Comparison of ENCODE assay signal across 14 cellular contexts in genomic region chr13:45178349-45179142, GRCh38. TPM values are rescaled to one million over a fixed set of nuclear protein-coding genes. Genes with fewer than 3 reads are reported as not detected.
DNase-seq lines count a peak whose midpoint lies in the region; ATAC-seq and TF ChIP-seq lines count a peak whose summit lies in the region.
"Had no signal": no experiment of that assay in that cellular context is flagged by ENCODE, and none has a peak within 500 bp of the region (broad histone marks: within the 10 kb centered on the region; RNA-seq: fewer than 3 reads in every experiment).

No MANE protein-coding gene starts in this region.

- no peak overlapping the region for H3K27ac ChIP-seq in CD4-positive, CD25-positive, alpha-beta regulatory T cell (ENCODE audit: insufficient read depth, low read length, poor library complexity, severe bottlenecking)
- peak overlapping the region; percentile 52; the same call in 1 of the 2 replicates for H3K27ac ChIP-seq in IMR-90 (ENCODE audit: insufficient read depth, low read length)
- H3K27ac ChIP-seq in brain microvascular endothelial cell = peak overlapping the region; percentile 67
- H3K27ac ChIP-seq: coronary artery, skin epidermis had no signal

- ATAC-seq in CD4-positive, CD25-positive, alpha-beta regulatory T cell (ENCODE audit: low read depth in 2 of 2) = no peak
- ATAC-seq in IMR-90 (ENCODE audit: low read depth) (peak; percentile 93), mucosa of descending colon (peak; percentile 52), HG02610 (IDR thresholded peaks at IDR 0.05; ENCODE audit: unreplicated experiment) (no peak), HG03521 (IDR thresholded peaks at IDR 0.05; ENCODE audit: unreplicated experiment) (no peak)

- peaks cover 0 to 1% (median 0%) of the 10 kb centered on the region in 7 donors for H3K9me3 Mint-ChIP-seq in CD4-positive, CD25-positive, alpha-beta regulatory T cell

- no peaks in the 10 kb centered on the region for H3K9me3 ChIP-seq in CD4-positive, CD25-positive, alpha-beta regulatory T cell (ENCODE audit: control insufficient read depth in 2 of 2, low read length in 2 of 2)
- H3K9me3 ChIP-seq in IMR-90 (ENCODE audit: control insufficient read depth, insufficient read depth, low read length) = no peaks in the 10 kb centered on the region
- H3K9me3 ChIP-seq in mucosa of descending colon = no peaks in the 10 kb centered on the region

- no peaks in the 10 kb centered on the region for H3K27me3 Mint-ChIP-seq in CD4-positive, CD25-positive, alpha-beta regulatory T cell

- H3K27ac Mint-ChIP-seq in CD4-positive, CD25-positive, alpha-beta regulatory T cell = peak overlapping the region in 2 of 3 donors; percentile 31 to 33

- dilution Hi-C loops in IMR-90 (cut with HindIII; ENCODE audit: low sequenced_read_pairs, unreplicated experiment) = no loop called here

- H3K4me1 ChIP-seq in CD4-positive, CD25-positive, alpha-beta regulatory T cell (ENCODE audit: control insufficient read depth, insufficient read depth, low read length, poor library complexity, severe bottlenecking) = no peaks in the 10 kb centered on the region
- H3K4me1 ChIP-seq in IMR-90 (ENCODE audit: control insufficient read depth, insufficient read depth, low read length) (peaks cover 6% of the 10 kb centered on the region), mucosa of descending colon (ENCODE audit: low read depth) (no peaks in the 10 kb centered on the region)

- CTCF ChIA-PET in IMR-90 (lab: Yijun Ruan, JAX) = no interaction called here

- H3K18ac ChIP-seq in IMR-90 (ENCODE audit: low read depth, low read length) = peak overlapping the region; percentile 34

- peak overlapping the region; percentile 60 for H2AK5ac ChIP-seq in IMR-90 (ENCODE audit: low read depth, low read length)

- H3K27me3 ChIP-seq in CD4-positive, CD25-positive, alpha-beta regulatory T cell (ENCODE audit: control insufficient read depth, insufficient read depth, low read length) = no peaks in the 10 kb centered on the region
- no peaks in the 10 kb centered on the region for H3K27me3 ChIP-seq in IMR-90 (ENCODE audit: control insufficient read depth, insufficient read depth, low read length)
- H3K27me3 ChIP-seq in brain microvascular endothelial cell (replicated peaks) = no peaks in the 10 kb centered on the region

- in situ Hi-C loops in IMR-90 (cut with MboI; ENCODE audit: low sequenced_read_pairs) = no loop called here
- in situ Hi-C loops in brain microvascular endothelial cell (cut with HindIII; ENCODE audit: low pct_ligation_motif_present, low sequenced_read_pairs) = no loop called here

- H3K4me1 Mint-ChIP-seq in CD4-positive, CD25-positive, alpha-beta regulatory T cell = peaks cover 16 to 34% (median 28%) of the 10 kb centered on the region in 4 donors

- peak overlapping the region; percentile 17; the same call in 2 of the 3 replicates for H2BK15ac ChIP-seq in IMR-90 (ENCODE audit: low read depth, low read length)

- no TSS peak for BruUV-seq in IMR-90 (replicated peaks; lab: Mats Ljungman, UMichigan)

- no peak for TF ChIP-seq RAD21 in IMR-90 (IDR thresholded peaks at IDR 0.05; ENCODE audit: low read length)

- H4K91ac ChIP-seq in IMR-90 (ENCODE audit: insufficient read depth, low read depth, low read length) = peak overlapping the region; percentile 67

- H3K79me1 ChIP-seq in IMR-90 (ENCODE audit: low read depth in 1 of 2, low read length in 2 of 2) = peaks cover 24 to 51% of the 10 kb centered on the region in 2 experiments

- H3K23ac ChIP-seq in IMR-90 (ENCODE audit: low read depth, low read length) = peak overlapping the region; percentile 57

- no peak for TF ChIP-seq POLR2A in IMR-90 (IDR thresholded peaks at IDR 0.05; ENCODE audit: low read depth, low read length)

- peak overlapping the region; percentile 87 for H2BK20ac ChIP-seq in IMR-90 (ENCODE audit: low read depth, low read length)

- peak in 1 of 3 donors; percentile 55 for DNase-seq in CD4-positive, CD25-positive, alpha-beta regulatory T cell
- DNase-seq in IMR-90 (peak; percentile 93), brain microvascular endothelial cell (peak; percentile 88), mucosa of descending colon (no peak), Ammon's horn (ENCODE audit: low spot score) (no peak), DMS153 (lab: John Stamatoyannopoulos, UW) (no peak)
- DNase-seq: activated CD4-positive, alpha-beta T cell treated with anti-CD3 and anti-CD28 coated beads, Interleukin-2, amount 50 U/mL, for 48 hours; GF-D8; NCI-H1105; stimulated activated naive CD4-positive, alpha-beta T cell treated with Interleukin-2 at 50 U/mL for 16 hours had no signal

- POLR2A ChIA-PET in IMR-90 (lab: Charles Lee; ENCODE audit: unreplicated experiment) = interaction anchor here (0.7 kb wide), 1 partner anchor 83 kb away, joined by 4 read pairs; no protein-coding TSS in a partner anchor

- H3K4ac ChIP-seq in IMR-90 (ENCODE audit: low read depth, low read length) = peak overlapping the region; percentile 53

- no peak overlapping the region for H3K9ac ChIP-seq in IMR-90 (ENCODE audit: low read depth, low read length)

- H2AFZ ChIP-seq in IMR-90 (replicated peaks; ENCODE audit: low read length, poor library complexity) = peak overlapping the region; percentile 21

- H3K4me3 ChIP-seq in CD4-positive, CD25-positive, alpha-beta regulatory T cell (ENCODE audit: low read depth, low read length) = no peak overlapping the region
- H3K4me3 ChIP-seq in IMR-90 (ENCODE audit: insufficient read depth, low read depth, low read length) (no peak overlapping the region), brain microvascular endothelial cell (ENCODE audit: low read depth, low read length) (no peak overlapping the region), mucosa of descending colon (no peak overlapping the region)
- H3K4me3 ChIP-seq: coronary artery, skin epidermis had no signal

- intact Hi-C loops in IMR-90 (cut with micrococcal nuclease) (no loop called here), mucosa of descending colon (cut with DNase I, micrococcal nuclease) (no loop called here)

- H4K20me1 ChIP-seq in IMR-90 (ENCODE audit: insufficient read depth, low read length) = no peaks in the 10 kb centered on the region

- H3K14ac ChIP-seq in IMR-90 (replicated peaks; ENCODE audit: low read depth, low read length) = peak overlapping the region; percentile 86

- H3K4me3 Mint-ChIP-seq in CD4-positive, CD25-positive, alpha-beta regulatory T cell = no peak overlapping the region

- H2AK9ac ChIP-seq in IMR-90 (replicated peaks; ENCODE audit: low read depth, low read length, poor library complexity) = peak overlapping the region; percentile 76

- H4K8ac ChIP-seq in IMR-90 (ENCODE audit: low read depth in 2 of 2, low read length in 2 of 2) = peak overlapping the region in 1 of 2 experiments; percentile 77; a peak in 2 of 4 replicates

- H3K9me1 ChIP-seq in IMR-90 (ENCODE audit: insufficient read depth, low read length) = peaks cover 8% of the 10 kb centered on the region

- peak overlapping the region; percentile 89 for H2BK120ac ChIP-seq in IMR-90 (ENCODE audit: low read depth, low read length)

- peak overlapping the region; percentile 19; the same call in 1 of the 2 replicates for H3K56ac ChIP-seq in IMR-90 (ENCODE audit: extremely low read depth, insufficient read depth, low read length)

- WGBS in IMR-90 (ENCODE audit: extremely low coverage in 2 of 2, insufficient read length in 1 of 2), 2 experiments = 25% methylated on average over 1 of the region's 3 CpGs; no CpG with 5 or more reads in 1 of the 2 experiments

- peak overlapping the region; percentile 46 for H4K5ac ChIP-seq in IMR-90 (ENCODE audit: low read depth, low read length)

- peak overlapping the region; percentile 71 for H3K4me2 ChIP-seq in IMR-90 (ENCODE audit: low read depth, low read length)

- H2BK5ac ChIP-seq in IMR-90 (ENCODE audit: low read depth, low read length, poor library complexity, severe bottlenecking) = peak overlapping the region; percentile 84

- no peak for TF ChIP-seq CTCF in IMR-90 (conservative IDR thresholded peaks at IDR 0.05; ENCODE audit: low read depth, low read length)
- no peak for TF ChIP-seq CTCF in brain microvascular endothelial cell (IDR thresholded peaks at IDR 0.05; ENCODE audit: low read depth, low read length, missing control alignments)
- TF ChIP-seq CTCF in mucosa of descending colon (IDR thresholded peaks at IDR 0.05) = no peak

- peaks cover 36% of the 10 kb centered on the region for H3K36me3 Mint-ChIP-seq in CD4-positive, CD25-positive, alpha-beta regulatory T cell

- peaks cover 10% of the 10 kb centered on the region for H3K36me3 ChIP-seq in CD4-positive, CD25-positive, alpha-beta regulatory T cell (ENCODE audit: control insufficient read depth, insufficient read depth, low read length)
- peaks cover 1% of the 10 kb centered on the region; the same call in 1 of the 2 replicates for H3K36me3 ChIP-seq in IMR-90 (ENCODE audit: control insufficient read depth, insufficient read depth, low read length)
- H3K36me3 ChIP-seq in brain microvascular endothelial cell (replicated peaks) = no peaks in the 10 kb centered on the region
- no peaks in the 10 kb centered on the region for H3K36me3 ChIP-seq in mucosa of descending colon (ENCODE audit: low read depth)

TF ChIP-seq in IMR-90, 13 proteins besides CTCF, POLR2A, EP300 and RAD21 (continues in another document):
- TF ChIP-seq USF2 (IDR thresholded peaks at IDR 0.05; ENCODE audit: low read depth, low read length) (peak; percentile 72), NFE2L2 (IDR thresholded peaks at IDR 0.05; ENCODE audit: low read depth, low read length) (peak; percentile 55; the same call in 1 of the 2 replicates)

RNA-seq across cellular contexts. Expression of gene KCTD4, which starts 22.3 kb away (rescaled TPM):
- total RNA-seq in CD4-positive, CD25-positive, alpha-beta regulatory T cell = not detected
- polyA plus RNA-seq in CD4-positive, CD25-positive, alpha-beta regulatory T cell = under 1 TPM in 1 of 4 donors, not detected in 3; 0.20 TPM
- total RNA-seq in IMR-90 (2012; rRNA removed) = 0.56 and 0.72 TPM in 2 replicates
- 0.40 and 0.53 TPM in 2 replicates for polyA plus RNA-seq in IMR-90 (2012; rRNA removed)
- 0.05 and 0.08 TPM in 2 replicates for polyA plus RNA-seq in IMR-90 (2012; cell fraction: cytosol; rRNA removed)
- 0.03 and 0.25 TPM in 2 replicates for polyA plus RNA-seq in IMR-90 (2012; cell fraction: nucleus; rRNA removed; ENCODE audit: low replicate concordance)
- 1 to 10 TPM in 2 of 3 donors, under 1 TPM in 1; 0.14 to 2.5 (median 1.2) TPM for total RNA-seq in mucosa of descending colon

RNA-seq across cellular contexts. Expression of gene GTF2F2, which starts 58.2 kb away (rescaled TPM):
- total RNA-seq in CD4-positive, CD25-positive, alpha-beta regulatory T cell = 16.1 TPM
- polyA plus RNA-seq in CD4-positive, CD25-positive, alpha-beta regulatory T cell = 1 to 10 TPM; 7.0 to 9.9 (median 8.8) TPM
- total RNA-seq in IMR-90 (2012; rRNA removed) = 16.5 and 35.6 TPM in 2 replicates
- 19.2 and 21.0 TPM in 2 replicates for polyA plus RNA-seq in IMR-90 (2012; rRNA removed)
- polyA plus RNA-seq in IMR-90 (2012; cell fraction: cytosol; rRNA removed) = 5.5 and 7.9 TPM in 2 replicates
- polyA plus RNA-seq in IMR-90 (2012; cell fraction: nucleus; rRNA removed; ENCODE audit: low replicate concordance) = 2.6 and 9.0 TPM in 2 replicates
- 10 to 100 TPM; 15.4 to 22.0 (median 15.9) TPM for total RNA-seq in mucosa of descending colon

Comparison
In these comparisons a context has a peak if more than half of its experiments do, and no peak if none do; other contexts are left out.
1. ATAC-seq: peak in IMR-90 (single experiment) and mucosa of descending colon (single experiment); none in CD4-positive, CD25-positive, alpha-beta regulatory T cell (0 of 2), HG02610 (single experiment) and HG03521 (single experiment).
2. DNase-seq: peak in IMR-90 (single experiment) and brain microvascular endothelial cell (single experiment); none in mucosa of descending colon (0 of 3), Ammon's horn (single experiment) and DMS153 (single experiment).